Comparison of ENCODE assay signal across 9 cellular contexts in genomic region chr3:138923531-138923994, GRCh38. TPM values are rescaled to one million over a fixed set of nuclear protein-coding genes. Genes with fewer than 3 reads are reported as not detected.
DNase-seq lines count a peak whose midpoint lies in the region; ATAC-seq and TF ChIP-seq lines count a peak whose summit lies in the region.
"Had no signal": no experiment of that assay in that cellular context is flagged by ENCODE, and none has a peak within 500 bp of the region (broad histone marks: within the 10 kb centered on the region; RNA-seq: fewer than 3 reads in every experiment).

No MANE protein-coding gene starts in this region.

- no peaks in the 10 kb centered on the region for H3K9me3 Mint-ChIP-seq in activated CD8-positive, alpha-beta memory T cell treated with anti-CD3 and anti-CD28 coated beads, Interleukin-2, amount 10 ng/mL, durations not matched to agents 7 days and 5 days (ENCODE audit: low read depth)
- H3K9me3 Mint-ChIP-seq in naive thymus-derived CD8-positive, alpha-beta T cell: no peaks in the 10 kb centered on the region
- no peaks in the 10 kb centered on the region for H3K9me3 Mint-ChIP-seq in stimulated activated effector memory CD8-positive, alpha-beta T cell treated with anti-CD3 and anti-CD28 coated beads, Interleukin-12 subunit alpha, Interleukin-12 subunit beta, amount 100 ng/mL, for 72 hours

- peak overlapping the region; percentile 25 for H3K9ac ChIP-seq in NT2/D1 (ENCODE audit: insufficient read length, low read depth)

- no peaks in the 10 kb centered on the region for H3K4me1 ChIP-seq in NT2/D1 (ENCODE audit: insufficient read depth, insufficient read length)

- no peaks in the 10 kb centered on the region for H3K4me1 Mint-ChIP-seq in activated CD8-positive, alpha-beta memory T cell treated with anti-CD3 and anti-CD28 coated beads, Interleukin-2, amount 10 ng/mL, durations not matched to agents 7 days and 5 days
- peaks cover 0 to 5% (median 0%) of the 10 kb centered on the region in 4 donors for H3K4me1 Mint-ChIP-seq in naive thymus-derived CD8-positive, alpha-beta T cell
- H3K4me1 Mint-ChIP-seq in stimulated activated effector memory CD8-positive, alpha-beta T cell treated with anti-CD3 and anti-CD28 coated beads, Interleukin-12 subunit alpha, Interleukin-12 subunit beta, amount 100 ng/mL, for 72 hours: peaks cover 7% of the 10 kb centered on the region

- no peak overlapping the region for H3K27ac Mint-ChIP-seq in activated CD8-positive, alpha-beta memory T cell treated with anti-CD3 and anti-CD28 coated beads, Interleukin-2, amount 10 ng/mL, durations not matched to agents 7 days and 5 days
- peak overlapping the region in 1 of 10 donors; percentile 44 for H3K27ac Mint-ChIP-seq in naive thymus-derived CD8-positive, alpha-beta T cell
- H3K27ac Mint-ChIP-seq in stimulated activated effector memory CD8-positive, alpha-beta T cell treated with anti-CD3 and anti-CD28 coated beads, Interleukin-12 subunit alpha, Interleukin-12 subunit beta, amount 100 ng/mL, for 72 hours: no peak overlapping the region

- H3K9me3 ChIP-seq in NT2/D1 (ENCODE audit: insufficient read depth, low read length): no peaks in the 10 kb centered on the region

- DNase-seq in Caki2 (ENCODE audit: low read depth): peak; percentile 64
- peak; percentile 82 for DNase-seq in HT1080 (ENCODE audit: low read depth)
- DNase-seq in NT2/D1 (ENCODE audit: low read depth, low spot score): peak; percentile 91
- peak; percentile 88 for DNase-seq in activated CD8-positive, alpha-beta memory T cell treated with anti-CD3 and anti-CD28 coated beads, Interleukin-2, amount 10 ng/mL, durations not matched to agents 7 days and 5 days
- DNase-seq in epithelial cell of esophagus (ENCODE audit: low read depth): peak; percentile 89
- DNase-seq in naive thymus-derived CD8-positive, alpha-beta T cell: peak; percentile 63 to 90 (median 80)
- DNase-seq in stimulated activated effector memory CD8-positive, alpha-beta T cell treated with anti-CD3 and anti-CD28 coated beads, Interleukin-12 subunit alpha, Interleukin-12 subunit beta, amount 100 ng/mL, for 72 hours (ENCODE audit: low spot score in 2 of 2): peak; percentile 83 to 92

- CTCF ChIA-PET in activated CD8-positive, alpha-beta memory T cell treated with anti-CD3 and anti-CD28 coated beads, Interleukin-2, amount 10 ng/mL, durations not matched to agents 7 days and 5 days (lab: Charles Lee): interaction anchor here (0.8 to 4.7 kb wide), 41 partner anchors 8 to 516 kb away, joined by 3 to 60 read pairs (median 4); partner anchors contain the start of genes CEP70 and FAIM

- peaks cover 3% of the 10 kb centered on the region for H3K27me3 ChIP-seq in NT2/D1 (ENCODE audit: insufficient read depth, insufficient read length)

- H3K4me3 Mint-ChIP-seq in activated CD8-positive, alpha-beta memory T cell treated with anti-CD3 and anti-CD28 coated beads, Interleukin-2, amount 10 ng/mL, durations not matched to agents 7 days and 5 days: no peak overlapping the region
- no peak overlapping the region for H3K4me3 Mint-ChIP-seq in naive thymus-derived CD8-positive, alpha-beta T cell
- no peak overlapping the region for H3K4me3 Mint-ChIP-seq in stimulated activated effector memory CD8-positive, alpha-beta T cell treated with anti-CD3 and anti-CD28 coated beads, Interleukin-12 subunit alpha, Interleukin-12 subunit beta, amount 100 ng/mL, for 72 hours

- peak; percentile 89 for ATAC-seq in GM21360 (IDR thresholded peaks at IDR 0.05; ENCODE audit: unreplicated experiment)
- peak; percentile 84 for ATAC-seq in activated CD8-positive, alpha-beta memory T cell treated with anti-CD3 and anti-CD28 coated beads, Interleukin-2, amount 10 ng/mL, durations not matched to agents 7 days and 5 days
- peak; percentile 91 to 97 for ATAC-seq in naive thymus-derived CD8-positive, alpha-beta T cell
- peak; percentile 85 for ATAC-seq in stimulated activated effector memory CD8-positive, alpha-beta T cell treated with anti-CD3 and anti-CD28 coated beads, Interleukin-12 subunit alpha, Interleukin-12 subunit beta, amount 100 ng/mL, for 72 hours

- H3K4me3 ChIP-seq in NT2/D1 (ENCODE audit: insufficient read length, low read depth) (no peak overlapping the region), epithelial cell of esophagus (ENCODE audit: low read length) (no peak overlapping the region)

- peak; percentile 96 for TF ChIP-seq CTCF in epithelial cell of esophagus (IDR thresholded peaks at IDR 0.05; ENCODE audit: insufficient read depth, low read depth, low read length, missing control alignments)

- POLR2A ChIA-PET in naive thymus-derived CD8-positive, alpha-beta T cell (lab: Charles Lee): interaction anchor here (0.7 kb wide), 1 partner anchor 330 kb away, joined by 3 read pairs; the partner anchor contains the start of gene CEP70

- in situ Hi-C loops in Caki2 (cut with HindIII; ENCODE audit: low pct_unique_long_range_greater_than_20kb, low sequenced_read_pairs): loop anchor here (25.0 kb wide), 1 partner anchor 389 kb away; no protein-coding TSS in a partner anchor

- H3K36me3 ChIP-seq in NT2/D1 (ENCODE audit: insufficient read depth, insufficient read length, low read length): no peaks in the 10 kb centered on the region

- H3K27me3 Mint-ChIP-seq in activated CD8-positive, alpha-beta memory T cell treated with anti-CD3 and anti-CD28 coated beads, Interleukin-2, amount 10 ng/mL, durations not matched to agents 7 days and 5 days: peaks cover 12% of the 10 kb centered on the region
- peaks cover 5 to 21% (median 16%) of the 10 kb centered on the region in 5 donors for H3K27me3 Mint-ChIP-seq in naive thymus-derived CD8-positive, alpha-beta T cell

- no peaks in the 10 kb centered on the region for H3K36me3 Mint-ChIP-seq in activated CD8-positive, alpha-beta memory T cell treated with anti-CD3 and anti-CD28 coated beads, Interleukin-2, amount 10 ng/mL, durations not matched to agents 7 days and 5 days
- H3K36me3 Mint-ChIP-seq in naive thymus-derived CD8-positive, alpha-beta T cell: no peaks in the 10 kb centered on the region
- H3K36me3 Mint-ChIP-seq in stimulated activated effector memory CD8-positive, alpha-beta T cell treated with anti-CD3 and anti-CD28 coated beads, Interleukin-12 subunit alpha, Interleukin-12 subunit beta, amount 100 ng/mL, for 72 hours: no peaks in the 10 kb centered on the region

RNA-seq across cellular contexts. Expression of gene FOXL2, which starts 23.4 kb away (rescaled TPM):
- total RNA-seq in Caki2 (2014; rRNA removed; shearing (Covaris generic); ENCODE audit: low replicate concordance): not detected in 2 replicates
- total RNA-seq in HT1080 (2014; rRNA removed; shearing (Covaris generic)): not detected in 2 replicates
- polyA plus RNA-seq in HT1080 (2015; cell fraction: cytosol; rRNA removed): not detected in 2 replicates
- not detected in 2 replicates for polyA plus RNA-seq in HT1080 (2015; cell fraction: nucleus; rRNA removed)
- under 1 TPM in 1 of 2 experiments, not detected in 1; 0.14 TPM for total RNA-seq in activated CD8-positive, alpha-beta memory T cell treated with anti-CD3 and anti-CD28 coated beads, Interleukin-2, amount 10 ng/mL, durations not matched to agents 7 days and 5 days
- not detected for total RNA-seq in naive thymus-derived CD8-positive, alpha-beta T cell
- polyA plus RNA-seq in naive thymus-derived CD8-positive, alpha-beta T cell: not detected

RNA-seq across cellular contexts. Expression of gene FOXL2NB, which starts 23.5 kb away (rescaled TPM):
- total RNA-seq in Caki2 (2014; rRNA removed; shearing (Covaris generic); ENCODE audit: low replicate concordance): 0.78 and 1.4 TPM in 2 replicates
- not detected in 2 replicates for total RNA-seq in HT1080 (2014; rRNA removed; shearing (Covaris generic))
- polyA plus RNA-seq in HT1080 (2015; cell fraction: cytosol; rRNA removed): not detected in 2 replicates
- 0.14 and 0.24 TPM in 2 replicates for polyA plus RNA-seq in HT1080 (2015; cell fraction: nucleus; rRNA removed)
- total RNA-seq in activated CD8-positive, alpha-beta memory T cell treated with anti-CD3 and anti-CD28 coated beads, Interleukin-2, amount 10 ng/mL, durations not matched to agents 7 days and 5 days: not detected
- total RNA-seq in naive thymus-derived CD8-positive, alpha-beta T cell: not detected
- polyA plus RNA-seq in naive thymus-derived CD8-positive, alpha-beta T cell: not detected
- total RNA-seq: activated CD8-positive, alpha-beta memory T cell treated with anti-CD3 and anti-CD28 coated beads for 36 hours had no signal
